Comparison of ENCODE assay signal across 18 cellular contexts in the genomic region with DNA sequence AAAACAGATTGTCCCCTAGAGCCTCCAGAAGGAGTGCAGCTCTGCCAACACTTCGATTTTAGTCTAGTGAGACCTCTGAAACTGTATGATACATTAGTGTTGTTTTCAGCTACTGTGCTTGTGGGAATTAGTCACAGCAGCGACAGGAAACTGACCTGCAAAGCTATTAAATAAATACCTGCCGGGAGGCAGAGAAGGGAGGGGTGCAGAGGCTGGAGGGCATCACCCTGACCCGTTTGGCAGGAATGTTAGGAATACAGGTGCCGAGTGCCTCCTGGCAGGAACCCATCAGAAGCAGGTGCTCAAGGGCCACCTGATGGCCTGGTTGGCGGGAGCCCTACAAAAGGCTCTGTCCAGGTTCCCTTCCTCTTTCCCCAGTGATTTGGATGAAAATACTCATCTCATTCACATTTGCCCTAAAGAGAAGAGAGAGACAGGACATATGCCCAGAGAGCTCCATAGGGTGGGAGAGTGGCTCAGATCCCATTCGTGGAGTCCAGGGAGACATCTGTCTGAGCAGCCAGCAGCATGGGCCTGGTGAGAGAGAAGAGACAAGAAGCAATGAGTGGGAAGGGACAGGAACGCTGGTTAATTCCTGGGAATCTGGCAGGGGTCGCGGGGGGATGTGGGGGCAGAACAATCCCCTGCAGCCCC. TPM values are rescaled to one million over a fixed set of nuclear protein-coding genes. Genes with fewer than 3 reads are reported as not detected.
A peak's percentile ranks its signal among the peaks of the same experiment; 100 is the strongest.
DNase-seq lines count a peak whose midpoint lies in the region; ATAC-seq and TF ChIP-seq lines count a peak whose summit lies in the region.
"Had no signal": no experiment of that assay in that cellular context is flagged by ENCODE, and none has a peak within 500 bp of the region (broad histone marks: within the 10 kb centered on the region; RNA-seq: fewer than 3 reads in every experiment).

No MANE protein-coding gene starts in this region.

- DNase-seq in SIG-M5 treated with dmso at 0.1 percent for 504 hours (lab: John Stamatoyannopoulos, UW; ENCODE audit: unreplicated experiment): peak; percentile 42
- no peak for DNase-seq in SIG-M5 (lab: John Stamatoyannopoulos, UW)
- DNase-seq in NCI-H510A (lab: John Stamatoyannopoulos, UW): peak; percentile 87
- peak; percentile 90 for DNase-seq in cerebellum (ENCODE audit: low spot score)
- peak; percentile 89 to 91 for DNase-seq in thyroid gland
- DNase-seq in NCI-H82 (lab: John Stamatoyannopoulos, UW): no peak
- no peak for DNase-seq in MV-4-11 (lab: John Stamatoyannopoulos, UW)
- DNase-seq: activated CD8-positive, alpha-beta T cell treated with anti-CD3 and anti-CD28 coated beads for 36 hours; activated naive CD4-positive, alpha-beta T cell treated with anti-CD3 and anti-CD28 coated beads for 36 hours; midbrain; NCI-H1436; T1000 had no signal

- no peak overlapping the region for H3K4me3 ChIP-seq in thyroid gland (replicated peaks in 1 of 3)
- H3K4me3 ChIP-seq: GM23338, vagina had no signal

- no peak for TF ChIP-seq CTCF in thyroid gland (IDR thresholded peaks at IDR 0.05)

- ATAC-seq in HG02763 (IDR thresholded peaks at IDR 0.05; ENCODE audit: unreplicated experiment): no peak
- ATAC-seq: activated CD8-positive, alpha-beta T cell treated with anti-CD3 and anti-CD28 coated beads for 36 hours; GM23338; Panc1 had no signal

- no peaks in the 10 kb centered on the region for H3K4me1 ChIP-seq in thyroid gland
- H3K4me1 ChIP-seq: parathyroid adenoma had no signal

- no peak overlapping the region for H3K27ac ChIP-seq in thyroid gland
- H3K27ac ChIP-seq: parathyroid adenoma, vagina had no signal

- intact Hi-C loops in thyroid gland (cut with DNase I): no loop called here

- no peaks in the 10 kb centered on the region for H3K27me3 ChIP-seq in thyroid gland
- H3K27me3 ChIP-seq: vagina had no signal

- H3K9me3 ChIP-seq in thyroid gland: no peaks in the 10 kb centered on the region
- H3K9me3 ChIP-seq: vagina had no signal

- TF ChIP-seq POLR2A in thyroid gland (IDR thresholded peaks at IDR 0.05): no peak

- no peaks in the 10 kb centered on the region for H3K36me3 ChIP-seq in thyroid gland

- 44 to 48% methylated on average over 10 of the region's 10 CpGs for WGBS in thyroid gland, 2 donors

RNA-seq across cellular contexts. Expression of a gene that starts 44.6 kb away (rescaled TPM):
- total RNA-seq in cerebellum: 91.6 TPM
- total RNA-seq in thyroid gland: 1 to 10 TPM; 2.7 to 3.7 (median 3.0) TPM
- total RNA-seq: HT-29 had no signal

Comparison
In these comparisons a context has a peak if more than half of its experiments do, and no peak if none do; other contexts are left out.
1. DNase-seq: peak in SIG-M5 treated with dmso at 0.1 percent for 504 hours (single experiment), NCI-H510A (single experiment), cerebellum (single experiment) and thyroid gland (2 of 2); none in SIG-M5 (single experiment), NCI-H82 (single experiment) and MV-4-11 (single experiment).
2. RNA of a gene that starts 44.6 kb away (total RNA-seq): 91.6 TPM in cerebellum (single experiment); 2.7 to 3.7 TPM in thyroid gland; every median in the first group is over 10 times any median in the second.